In genomic region chr1:42183646-42184268, GRCh38 we compare ENCODE assay signal across 17 cellular contexts. TPM values are rescaled to one million over a fixed set of nuclear protein-coding genes. Genes with fewer than 3 reads are reported as not detected.
DNase-seq lines count a peak whose midpoint lies in the region; ATAC-seq and TF ChIP-seq lines count a peak whose summit lies in the region.
"Had no signal": no experiment of that assay in that cellular context is flagged by ENCODE, and none has a peak within 500 bp of the region (broad histone marks: within the 10 kb centered on the region; RNA-seq: fewer than 3 reads in every experiment).

No MANE protein-coding gene starts in this region.

- DNase-seq in CD8-positive, alpha-beta T cell, result no peak
- peak; percentile 32 for DNase-seq in SK-N-SH
- DNase-seq in mesendoderm, result peak; percentile 55
- DNase-seq in osteoblast (ENCODE audit: insufficient read length, low spot score, missing footprints), result peak; percentile 71
- DNase-seq in HFFc6, result no peak
- no peak for DNase-seq in type B pancreatic cell (ENCODE audit: extremely low spot score, unreplicated experiment)
- no peak for DNase-seq in H4 (ENCODE audit: low spot score)
- DNase-seq in HK-2 (ENCODE audit: unreplicated experiment), result no peak
- DNase-seq: BE2C; Caco-2; CD8-positive, alpha-beta memory T cell; GF-D8 had no signal

- H3K4me1 ChIP-seq in CD8-positive, alpha-beta T cell (ENCODE audit: insufficient read depth, low read length), result no peaks in the 10 kb centered on the region
- peaks cover 17 to 19% of the 10 kb centered on the region in 2 experiments for H3K4me1 ChIP-seq in SK-N-SH (ENCODE audit: control insufficient read depth in 1 of 2, insufficient read depth in 2 of 2, low read depth in 1 of 2, low read length in 1 of 2)
- H3K4me1 ChIP-seq in mesendoderm (ENCODE audit: control insufficient read depth, low read depth, low read length), result peaks cover 3% of the 10 kb centered on the region
- H3K4me1 ChIP-seq in osteoblast (ENCODE audit: insufficient read depth, low read length), result peaks cover 23% of the 10 kb centered on the region
- H3K4me1 ChIP-seq: A549, BE2C had no signal

- no peak overlapping the region for H2AFZ ChIP-seq in SK-N-SH (ENCODE audit: low read depth)
- H2AFZ ChIP-seq in osteoblast (ENCODE audit: low read length), result no peak overlapping the region

- H3K9ac ChIP-seq in SK-N-SH (no peak overlapping the region), mesendoderm (ENCODE audit: low read length) (no peak overlapping the region)

- no peak overlapping the region for H3K4me3 Mint-ChIP-seq in CD8-positive, alpha-beta T cell
- H3K4me3 Mint-ChIP-seq in HFFc6, result no peak overlapping the region
- H3K4me3 Mint-ChIP-seq in type B pancreatic cell, result no peak overlapping the region
- H3K4me3 Mint-ChIP-seq: CD8-positive, alpha-beta memory T cell had no signal

- intact Hi-C loops in CD8-positive, alpha-beta T cell (cut with DNase I, micrococcal nuclease), result no loop called here

- H3K18ac ChIP-seq in mesendoderm (ENCODE audit: low read length), result no peak overlapping the region

- no peak overlapping the region for H3K23ac ChIP-seq in mesendoderm (ENCODE audit: low read length)

- no peak overlapping the region for H3K4ac ChIP-seq in mesendoderm (ENCODE audit: low read depth, low read length)

- no peaks in the 10 kb centered on the region for H3K27me3 Mint-ChIP-seq in CD8-positive, alpha-beta T cell (ENCODE audit: low read depth)
- H3K27me3 Mint-ChIP-seq in HFFc6 (ENCODE audit: insufficient read depth) (no peaks in the 10 kb centered on the region), type B pancreatic cell (no peaks in the 10 kb centered on the region)
- H3K27me3 Mint-ChIP-seq: CD8-positive, alpha-beta memory T cell had no signal

- no peak overlapping the region for H3K4me3 ChIP-seq in CD8-positive, alpha-beta T cell (ENCODE audit: low read depth, low read length)
- no peak overlapping the region for H3K4me3 ChIP-seq in SK-N-SH (ENCODE audit: low read depth in 2 of 2, low read length in 1 of 2)
- H3K4me3 ChIP-seq in mesendoderm (ENCODE audit: low read length), result no peak overlapping the region
- no peak overlapping the region for H3K4me3 ChIP-seq in osteoblast (ENCODE audit: insufficient read depth, low read length)
- H3K4me3 ChIP-seq: A549 had no signal

- H3K4me2 ChIP-seq in SK-N-SH (no peak overlapping the region), mesendoderm (ENCODE audit: low read length) (no peak overlapping the region), osteoblast (ENCODE audit: insufficient read depth, low read length) (no peak overlapping the region)
- H3K4me2 ChIP-seq: A549 had no signal

- POLR2A ChIA-PET in CD8-positive, alpha-beta T cell (lab: Charles Lee), result no interaction called here
- POLR2A ChIA-PET in SK-N-SH (lab: Yijun Ruan, JAX), result no interaction called here

- H4K20me1 ChIP-seq in SK-N-SH (ENCODE audit: insufficient read depth) (peaks cover 7% of the 10 kb centered on the region), osteoblast (ENCODE audit: insufficient read depth, low read length) (peaks cover 12% of the 10 kb centered on the region)

- no peaks in the 10 kb centered on the region for H3K9me2 ChIP-seq in SK-N-SH

- H3K4me1 Mint-ChIP-seq in CD8-positive, alpha-beta T cell (ENCODE audit: low read depth), result peaks cover 12% of the 10 kb centered on the region
- H3K4me1 Mint-ChIP-seq in HFFc6 (ENCODE audit: low read depth), result peaks cover 21% of the 10 kb centered on the region
- no peaks in the 10 kb centered on the region for H3K4me1 Mint-ChIP-seq in type B pancreatic cell (ENCODE audit: unreplicated experiment)

- H3K79me1 ChIP-seq in mesendoderm (ENCODE audit: low read length), result no peaks in the 10 kb centered on the region

- peak overlapping the region; percentile 49 for H3K27ac Mint-ChIP-seq in CD8-positive, alpha-beta T cell
- H3K27ac Mint-ChIP-seq in HFFc6, result no peak overlapping the region
- no peak overlapping the region for H3K27ac Mint-ChIP-seq in type B pancreatic cell

- no peaks in the 10 kb centered on the region for H3K9me3 ChIP-seq in CD8-positive, alpha-beta T cell (ENCODE audit: low read length)
- H3K9me3 ChIP-seq in SK-N-SH (no peaks in the 10 kb centered on the region), osteoblast (ENCODE audit: low read depth, low read length) (no peaks in the 10 kb centered on the region)
- H3K9me3 ChIP-seq: A549, BE2C, Caco-2 had no signal

- H3K9me3 Mint-ChIP-seq in CD8-positive, alpha-beta T cell, result no peaks in the 10 kb centered on the region
- no peaks in the 10 kb centered on the region for H3K9me3 Mint-ChIP-seq in HFFc6
- no peaks in the 10 kb centered on the region for H3K9me3 Mint-ChIP-seq in type B pancreatic cell
- H3K9me3 Mint-ChIP-seq: CD8-positive, alpha-beta memory T cell had no signal

- H2BK15ac ChIP-seq in mesendoderm (replicated peaks; ENCODE audit: low read depth), result no peak overlapping the region

- H3K79me2 ChIP-seq in SK-N-SH (ENCODE audit: insufficient read depth) (no peaks in the 10 kb centered on the region; the same call in 1 of the 2 replicates), mesendoderm (ENCODE audit: control insufficient read depth, insufficient read depth, low read length) (no peaks in the 10 kb centered on the region), osteoblast (ENCODE audit: insufficient read depth, low read length) (no peaks in the 10 kb centered on the region)

- TF ChIP-seq CTCF in CD8-positive, alpha-beta T cell (IDR thresholded peaks at IDR 0.05), result no peak
- TF ChIP-seq CTCF in SK-N-SH (IDR thresholded peaks at IDR 0.05), result no peak
- TF ChIP-seq CTCF in osteoblast (IDR thresholded peaks at IDR 0.05; ENCODE audit: extremely low read depth, low read depth, low read length), result no peak
- no peak for TF ChIP-seq CTCF in HFFc6 (IDR thresholded peaks at IDR 0.05)
- no peak for TF ChIP-seq CTCF in type B pancreatic cell (conservative IDR thresholded peaks at IDR 0.05)

- H2BK5ac ChIP-seq in mesendoderm (ENCODE audit: low read length), result no peak overlapping the region

- no peak for TF ChIP-seq RAD21 in SK-N-SH (IDR thresholded peaks at IDR 0.05; ENCODE audit: low read length)

- H2BK120ac ChIP-seq in mesendoderm (ENCODE audit: low read depth, low read length), result no peak overlapping the region

- H3K36me3 ChIP-seq in CD8-positive, alpha-beta T cell (ENCODE audit: insufficient read depth, low read length), result peaks cover 22% of the 10 kb centered on the region
- H3K36me3 ChIP-seq in SK-N-SH (replicated peaks in 1 of 2; ENCODE audit: control insufficient read depth in 1 of 2, insufficient read depth in 2 of 2, low read length in 1 of 2) (peaks cover 32 to 40% of the 10 kb centered on the region in 2 experiments), mesendoderm (ENCODE audit: control insufficient read depth, insufficient read depth, low read length) (peaks cover 2% of the 10 kb centered on the region), osteoblast (ENCODE audit: insufficient read depth, low read length) (peaks cover 9% of the 10 kb centered on the region)
- H3K36me3 ChIP-seq: BE2C had no signal

- H3K36me3 Mint-ChIP-seq in CD8-positive, alpha-beta T cell, result peaks cover 82% of the 10 kb centered on the region
- H3K36me3 Mint-ChIP-seq in HFFc6 (ENCODE audit: low read depth), result peaks cover 14% of the 10 kb centered on the region
- H3K36me3 Mint-ChIP-seq in type B pancreatic cell, result peaks cover 34% of the 10 kb centered on the region

- H2AK5ac ChIP-seq in mesendoderm (ENCODE audit: low read length), result no peak overlapping the region

- H4K5ac ChIP-seq in mesendoderm (ENCODE audit: low read length), result no peak overlapping the region

- WGBS in SK-N-SH (ENCODE audit: low lambda C conversion rate), result 92% methylated on average over 6 of the region's 6 CpGs
- no CpG with 5 or more reads among the region's 6 CpGs for whole genome bisulfite sequencing in mesendoderm (ENCODE audit: extremely low coverage, insufficient coverage, low lambda C conversion rate)

- no peak overlapping the region for H3K27ac ChIP-seq in CD8-positive, alpha-beta T cell (ENCODE audit: low read depth, low read length)
- H3K27ac ChIP-seq in SK-N-SH (ENCODE audit: low read depth in 2 of 2, low read length in 1 of 2) (no peak overlapping the region; a peak in 1 of 4 replicates), mesendoderm (ENCODE audit: low read depth, low read length) (no peak overlapping the region), osteoblast (ENCODE audit: low read depth, low read length) (no peak overlapping the region)
- H3K27ac ChIP-seq: A549, C4-2B had no signal

- H4K8ac ChIP-seq in mesendoderm (ENCODE audit: low read depth, low read length), result no peak overlapping the region

- ATAC-seq in CD8-positive, alpha-beta T cell, result no peak
- ATAC-seq: A549, HCT116 had no signal

- CTCF ChIA-PET in CD8-positive, alpha-beta T cell (lab: Charles Lee), result interaction anchor here (1.6 kb wide), 1 partner anchor 10 kb away, joined by 3 read pairs; no protein-coding TSS in a partner anchor
- CTCF ChIA-PET in SK-N-SH (lab: Yijun Ruan, JAX), result interaction anchor here (3.4 kb wide), 1 partner anchor 10 kb away, joined by 27 read pairs; no protein-coding TSS in a partner anchor

- no peaks in the 10 kb centered on the region for H3K27me3 ChIP-seq in CD8-positive, alpha-beta T cell (ENCODE audit: insufficient read depth, low read length)
- no peaks in the 10 kb centered on the region for H3K27me3 ChIP-seq in SK-N-SH (ENCODE audit: insufficient read depth)
- no peaks in the 10 kb centered on the region for H3K27me3 ChIP-seq in mesendoderm (ENCODE audit: insufficient read depth, low read length, poor library complexity)
- H3K27me3 ChIP-seq in osteoblast (ENCODE audit: insufficient read depth, low read length), result no peaks in the 10 kb centered on the region
- H3K27me3 ChIP-seq: BE2C had no signal

- peaks cover 29% of the 10 kb centered on the region for H3F3A ChIP-seq in SK-N-SH (replicated peaks; ENCODE audit: insufficient read depth)

- no peak overlapping the region for H3K56ac ChIP-seq in mesendoderm (ENCODE audit: low read length)

- peak in 1 of 2 experiments; percentile 58; a peak in 2 of 4 replicates for TF ChIP-seq EP300 in SK-N-SH (IDR thresholded peaks at IDR 0.05; ENCODE audit: borderline replicate concordance in 1 of 2, low read depth in 1 of 2, low read length in 1 of 2)

RNA-seq across cellular contexts. Expression of gene GUCA2A, which starts 19.2 kb away (rescaled TPM):
- total RNA-seq in CD8-positive, alpha-beta T cell, result not detected
- not detected in 2 replicates for polyA plus RNA-seq in SK-N-SH (2012; rRNA removed)
- not detected in 2 replicates for polyA plus RNA-seq in SK-N-SH (2012; cell fraction: cytosol; rRNA removed)
- polyA plus RNA-seq in SK-N-SH (2012; cell fraction: nucleus; rRNA removed), result not detected in 2 replicates
- 0.11 TPM for polyA plus RNA-seq in mesendoderm (2013, experiment 1 of 2)
- polyA plus RNA-seq in mesendoderm (2013, experiment 2 of 2), result 0.08 TPM
- not detected in 2 replicates for total RNA-seq in osteoblast
- not detected for total RNA-seq in HFFc6 (2021; fragmentation: NEBNext Ultra II Directional; extraction: Animal tissue kit (Norgen Biotek cat#: 25700))
- 2.9 and 7.4 TPM in 2 replicates for total RNA-seq in type B pancreatic cell (ENCODE audit: low replicate concordance)
- total RNA-seq in H4 (2014; rRNA removed; shearing (Covaris generic)), result not detected in 2 replicates
- total RNA-seq: CD8-positive, alpha-beta memory T cell; H1 had no signal
- polyA plus RNA-seq: A549; AG04450; CD8-positive, alpha-beta memory T cell; H1 had no signal

RNA-seq across cellular contexts. Expression of gene GUCA2B, which starts 30.5 kb away (rescaled TPM):
- not detected for total RNA-seq in CD8-positive, alpha-beta T cell
- polyA plus RNA-seq in SK-N-SH (2012; rRNA removed), result not detected in 2 replicates
- polyA plus RNA-seq in SK-N-SH (2012; cell fraction: cytosol; rRNA removed), result not detected in 2 replicates
- polyA plus RNA-seq in SK-N-SH (2012; cell fraction: nucleus; rRNA removed), result not detected in 2 replicates
- not detected for polyA plus RNA-seq in mesendoderm (2013, experiment 1 of 2)
- not detected for polyA plus RNA-seq in mesendoderm (2013, experiment 2 of 2)
- total RNA-seq in osteoblast, result not detected in 2 replicates
- not detected for total RNA-seq in HFFc6 (2021; fragmentation: NEBNext Ultra II Directional; extraction: Animal tissue kit (Norgen Biotek cat#: 25700))
- 0.69 and 0.92 TPM in 2 replicates for total RNA-seq in type B pancreatic cell (ENCODE audit: low replicate concordance)
- not detected in 2 replicates for total RNA-seq in H4 (2014; rRNA removed; shearing (Covaris generic))
- total RNA-seq: CD8-positive, alpha-beta memory T cell; H1 had no signal
- polyA plus RNA-seq: AG04450; CD8-positive, alpha-beta memory T cell; H1 had no signal

Comparison
In these comparisons a context has a peak if more than half of its experiments do, and no peak if none do; other contexts are left out.
1. DNase-seq: peak in SK-N-SH (single experiment), mesendoderm (single experiment) and osteoblast (single experiment); none in CD8-positive, alpha-beta T cell (0 of 7), HFFc6 (single experiment), type B pancreatic cell (single experiment), H4 (single experiment) and HK-2 (single experiment).